ENCODE assay signal across 8 cellular contexts in genomic region chr6:79947191-79948173, GRCh38. TPM values are rescaled to one million over a fixed set of nuclear protein-coding genes. Genes with fewer than 3 reads are reported as not detected.
DNase-seq lines count a peak whose midpoint lies in the region; ATAC-seq, FAIRE-seq and TF ChIP-seq lines count a peak whose summit lies in the region.

ELOVL4 (minus strand) TSS chr6:79947553; CDS start chr6:79947279, 274 bp downstream.

- peak; percentile 92 for DNase-seq in AG20443 (ENCODE audit: low spot score)
- peak; percentile 48 for DNase-seq in KBM-7
- DNase-seq in amniotic stem cell (lab: John Stamatoyannopoulos, UW), result peak; percentile 34
- DNase-seq in left ventricle myocardium superior, result peak; percentile 79
- peak; percentile 89 for DNase-seq in posterior vena cava (ENCODE audit: low spot score)
- DNase-seq in urothelium cell line (ENCODE audit: low spot score), result peak; percentile 84

- intact Hi-C loops in left ventricle myocardium superior (cut with micrococcal nuclease), result no loop called here
- intact Hi-C loops in posterior vena cava (cut with DNase I), result no loop called here

- ATAC-seq in GM19467 (IDR thresholded peaks at IDR 0.05; ENCODE audit: unreplicated experiment), result peak; percentile 42
- peak; percentile 93 for ATAC-seq in SK-N-SH treated with all-trans-retinoic acid at 6 μM for 48 hours
- peak; percentile 98 for ATAC-seq in left ventricle myocardium superior

- in situ Hi-C loops in KBM-7 (cut with MboI; ENCODE audit: low pct_unique_long_range_greater_than_20kb, low sequenced_read_pairs), result no loop called here

- FAIRE-seq in urothelium cell line (lab: Jason Lieb, UNC), result peak; percentile 37

TF ChIP-seq in SK-N-SH treated with all-trans-retinoic acid at 6 μM for 48 hours, 23 proteins besides CTCF, POLR2A, EP300 and RAD21:
- TF ChIP-seq GLIS3 (CRISPR knock-in tag; IDR thresholded peaks at IDR 0.05) (no peak), PATZ1 (CRISPR knock-in tag; IDR thresholded peaks at IDR 0.05; ENCODE audit: borderline replicate concordance) (0 out of 2 replicates have a peak, but pooled peaks have one; percentile 32)

RNA-seq across cellular contexts. Expression of gene ELOVL4, which starts in this region (rescaled TPM):
- total RNA-seq in left ventricle myocardium superior (0.12 TPM), posterior vena cava (1 to 10 TPM; 1.8 to 1.9 TPM)

Comparison
In these comparisons a context has a peak if more than half of its experiments do, and no peak if none do; other contexts are left out.
1. Peak in every context shown above with its lines: DNase-seq and ATAC-seq.
2. Peak in DNase-seq and ATAC-seq in left ventricle myocardium superior; RNA of the gene not detected or under 1 TPM.
3. DNase-seq: peak in every context shown above with its lines; median percentile 92 in AG20443; 89 in posterior vena cava; 84 in urothelium cell line; 79 in left ventricle myocardium superior; 48 in KBM-7; 34 in amniotic stem cell.
4. ATAC-seq: peak in every context shown above with its lines; median percentile 98 in left ventricle myocardium superior; 93 in SK-N-SH treated with all-trans-retinoic acid at 6 μM for 48 hours; 42 in GM19467.